15 cellular contexts compared by ENCODE assay signal in the genomic region with DNA sequence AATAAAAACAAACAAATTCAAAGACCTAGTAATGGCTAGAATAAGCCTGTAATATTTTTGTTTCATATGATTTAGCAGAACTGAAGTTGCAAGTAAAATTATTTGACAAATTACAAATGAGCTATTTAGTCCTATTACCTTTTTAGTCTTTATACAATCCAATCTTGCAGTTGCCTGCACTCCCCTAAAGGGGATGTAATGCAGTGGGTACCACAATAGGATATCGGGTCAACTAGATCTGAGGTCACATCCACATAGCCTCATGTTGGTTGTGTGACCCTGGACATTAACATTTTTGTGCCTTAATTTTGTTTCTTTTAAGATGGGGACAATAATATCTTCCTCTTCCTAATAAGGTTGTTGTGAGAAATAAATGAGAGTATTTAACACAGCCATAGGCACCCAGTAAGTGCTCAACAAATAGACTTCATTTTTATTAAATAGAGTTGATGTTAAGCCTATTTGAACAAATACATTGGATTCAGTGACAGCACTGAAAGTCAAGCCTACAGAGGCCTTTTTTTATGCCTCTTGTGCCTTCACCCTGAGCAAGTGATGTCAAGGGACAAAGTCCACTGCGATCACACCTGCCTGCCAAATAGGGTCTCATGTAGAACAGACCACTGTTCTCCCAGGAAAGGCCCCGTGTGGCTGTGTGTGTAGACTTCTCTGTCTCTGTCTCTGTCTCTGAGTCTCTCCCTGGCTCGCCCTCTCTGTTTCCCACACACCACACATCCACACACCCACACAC.
"Had no signal": no experiment of that assay in that cellular context is flagged by ENCODE, and none has a peak within 500 bp of the region (broad histone marks: within the 10 kb centered on the region; RNA-seq: fewer than 3 reads in every experiment).

No MANE protein-coding gene starts in this region.

- H3K9me3 Mint-ChIP-seq: activated CD8-positive, alpha-beta T cell treated with anti-CD3 and anti-CD28 coated beads for 36 hours; activated naive CD4-positive, alpha-beta T cell treated with anti-CD3 and anti-CD28 coated beads, Interleukin-2, amount 50 U/mL, for 24 hours; memory B cell; nephron had no signal

- H3K27me3 Mint-ChIP-seq: activated naive CD4-positive, alpha-beta T cell treated with anti-CD3 and anti-CD28 coated beads, Interleukin-2, amount 50 U/mL, for 24 hours; memory B cell had no signal

- H3K4me3 ChIP-seq: adrenal gland, cardiac muscle cell, sigmoid colon, spleen had no signal

- H3K36me3 Mint-ChIP-seq: activated naive CD4-positive, alpha-beta T cell treated with anti-CD3 and anti-CD28 coated beads, Interleukin-2, amount 50 U/mL, for 24 hours; memory B cell had no signal

- FAIRE-seq: endometrium had no signal

- H3K36me3 ChIP-seq: adrenal gland, cardiac muscle cell, sigmoid colon, spleen, WERI-Rb-1 had no signal

- DNase-seq: activated CD4-positive, alpha-beta T cell treated with anti-CD3 and anti-CD28 coated beads for 48 hours; activated CD8-positive, alpha-beta T cell treated with anti-CD3 and anti-CD28 coated beads for 36 hours; activated effector memory CD4-positive, alpha-beta T cell treated with anti-CD3 and anti-CD28 coated beads, Interleukin-2, amount 50 U/mL, for 16 hours; activated T-cell treated with anti-CD3 and anti-CD28 coated beads, Interleukin-2, amount 50 U/mL, for 48 hours; adrenal gland; left ventricle myocardium superior; sigmoid colon; spleen; T-helper 17 cell; WERI-Rb-1 had no signal

- H3K4me3 Mint-ChIP-seq: activated CD8-positive, alpha-beta T cell treated with anti-CD3 and anti-CD28 coated beads for 36 hours; activated naive CD4-positive, alpha-beta T cell treated with anti-CD3 and anti-CD28 coated beads, Interleukin-2, amount 50 U/mL, for 24 hours; memory B cell; nephron; T-helper 17 cell had no signal

- H3K4me1 Mint-ChIP-seq: activated naive CD4-positive, alpha-beta T cell treated with anti-CD3 and anti-CD28 coated beads, Interleukin-2, amount 50 U/mL, for 24 hours; memory B cell; nephron; T-helper 17 cell had no signal

- H3K27ac Mint-ChIP-seq: activated CD8-positive, alpha-beta T cell treated with anti-CD3 and anti-CD28 coated beads for 36 hours; activated naive CD4-positive, alpha-beta T cell treated with anti-CD3 and anti-CD28 coated beads, Interleukin-2, amount 50 U/mL, for 24 hours; memory B cell; nephron; T-helper 17 cell had no signal

- H3K27ac ChIP-seq: adrenal gland, cardiac muscle cell, sigmoid colon, spleen, WERI-Rb-1 had no signal

- H3K9me3 ChIP-seq: adrenal gland, sigmoid colon, spleen had no signal
